Comparison of ENCODE assay signal across 1 cellular context in the genomic region with DNA sequence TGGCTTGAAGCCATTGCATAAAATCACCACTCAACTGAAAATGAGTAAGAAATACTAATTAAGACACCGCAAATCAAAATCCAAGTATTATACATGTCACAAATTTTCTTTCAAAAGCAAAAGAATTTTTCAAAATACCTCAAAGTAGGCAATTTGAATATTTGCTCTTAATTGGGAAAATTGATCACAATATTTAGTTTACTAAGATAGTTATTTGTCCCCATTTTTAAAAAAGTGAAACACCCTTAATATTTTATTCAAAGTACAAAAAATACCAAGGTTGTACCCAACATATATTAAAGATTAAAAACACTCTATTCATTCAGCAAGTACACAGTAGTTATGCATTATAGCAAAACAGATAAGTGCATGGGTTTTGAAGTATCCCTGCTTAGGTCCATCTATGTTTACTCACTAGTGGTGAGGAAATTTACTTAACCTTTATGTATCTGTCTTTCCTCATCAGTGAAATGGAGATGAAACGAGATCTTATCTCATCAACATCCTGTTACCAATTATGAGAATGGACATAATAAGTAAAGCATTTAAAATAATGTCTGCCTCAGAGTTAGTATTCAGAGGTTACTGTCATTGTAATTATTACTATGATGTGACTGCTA.
TF ChIP-seq lines count a peak whose summit lies in the region.

No MANE protein-coding gene starts in this region.

TF ChIP-seq in HepG2, 621 proteins besides CTCF, POLR2A, EP300 and RAD21 (continued from another document and continues in another):
- TF ChIP-seq, protein P1, sequence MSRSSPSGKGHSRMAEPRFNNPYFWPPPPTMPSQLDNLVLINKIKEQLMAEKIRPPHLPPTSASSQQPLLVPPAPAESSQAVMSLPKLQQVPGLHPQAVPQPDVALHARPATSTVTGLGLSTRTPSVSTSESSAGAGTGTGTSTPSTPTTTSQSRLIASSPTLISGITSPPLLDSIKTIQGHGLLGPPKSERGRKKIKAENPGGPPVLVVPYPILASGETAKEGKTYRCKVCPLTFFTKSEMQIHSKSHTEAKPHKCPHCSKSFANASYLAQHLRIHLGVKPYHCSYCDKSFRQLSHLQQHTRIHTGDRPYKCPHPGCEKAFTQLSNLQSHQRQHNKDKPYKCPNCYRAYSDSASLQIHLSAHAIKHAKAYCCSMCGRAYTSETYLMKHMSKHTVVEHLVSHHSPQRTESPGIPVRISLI (CRISPR knock-in tag; IDR thresholded peaks at IDR 0.05; ENCODE audit: borderline replicate concordance): peak; percentile 48; the same call in 1 of the 2 replicates
- no peak for TF ChIP-seq ZNF138 (CRISPR knock-in tag; IDR thresholded peaks at IDR 0.05; ENCODE audit: low read depth)
- TF ChIP-seq ZFP1 (CRISPR knock-in tag; IDR thresholded peaks at IDR 0.05): peak; percentile 85
- TF ChIP-seq SNAPC5 (CRISPR knock-in tag; IDR thresholded peaks at IDR 0.05; ENCODE audit: borderline replicate concordance): no peak
- TF ChIP-seq NR2F1 (CRISPR knock-in tag; IDR thresholded peaks at IDR 0.05): peak; percentile 91 to 95
- peak; percentile 70; the same call in 1 of the 2 replicates for TF ChIP-seq ZMAT3 (CRISPR knock-in tag; conservative IDR thresholded peaks at IDR 0.05)
- peak; percentile 82 for TF ChIP-seq HOXA5 (CRISPR knock-in tag; IDR thresholded peaks at IDR 0.05)
- peak; percentile 42; the same call in 1 of the 2 replicates for TF ChIP-seq KLF12 (CRISPR knock-in tag; IDR thresholded peaks at IDR 0.05; ENCODE audit: borderline replicate concordance)
- TF ChIP-seq ZNF335 (CRISPR knock-in tag; IDR thresholded peaks at IDR 0.05): peak; percentile 64; the same call in 1 of the 2 replicates
- peak; percentile 100 for TF ChIP-seq MIXL1 (CRISPR knock-in tag; IDR thresholded peaks at IDR 0.05)
- TF ChIP-seq ZNF281 (CRISPR knock-in tag; IDR thresholded peaks at IDR 0.05; ENCODE audit: borderline replicate concordance): peak; percentile 71; the same call in 1 of the 2 replicates
- peak; percentile 97 for TF ChIP-seq FOXA1 (IDR thresholded peaks at IDR 0.05)
- peak; percentile 100 for TF ChIP-seq FOXA1 (CRISPR knock-in tag; IDR thresholded peaks at IDR 0.05)
- no peak for TF ChIP-seq SMAD1 (CRISPR knock-in tag; IDR thresholded peaks at IDR 0.05; ENCODE audit: borderline replicate concordance, low read depth)
- peak; percentile 100 for TF ChIP-seq NFIC (IDR thresholded peaks at IDR 0.05; ENCODE audit: low read length)
- TF ChIP-seq, protein P2, sequence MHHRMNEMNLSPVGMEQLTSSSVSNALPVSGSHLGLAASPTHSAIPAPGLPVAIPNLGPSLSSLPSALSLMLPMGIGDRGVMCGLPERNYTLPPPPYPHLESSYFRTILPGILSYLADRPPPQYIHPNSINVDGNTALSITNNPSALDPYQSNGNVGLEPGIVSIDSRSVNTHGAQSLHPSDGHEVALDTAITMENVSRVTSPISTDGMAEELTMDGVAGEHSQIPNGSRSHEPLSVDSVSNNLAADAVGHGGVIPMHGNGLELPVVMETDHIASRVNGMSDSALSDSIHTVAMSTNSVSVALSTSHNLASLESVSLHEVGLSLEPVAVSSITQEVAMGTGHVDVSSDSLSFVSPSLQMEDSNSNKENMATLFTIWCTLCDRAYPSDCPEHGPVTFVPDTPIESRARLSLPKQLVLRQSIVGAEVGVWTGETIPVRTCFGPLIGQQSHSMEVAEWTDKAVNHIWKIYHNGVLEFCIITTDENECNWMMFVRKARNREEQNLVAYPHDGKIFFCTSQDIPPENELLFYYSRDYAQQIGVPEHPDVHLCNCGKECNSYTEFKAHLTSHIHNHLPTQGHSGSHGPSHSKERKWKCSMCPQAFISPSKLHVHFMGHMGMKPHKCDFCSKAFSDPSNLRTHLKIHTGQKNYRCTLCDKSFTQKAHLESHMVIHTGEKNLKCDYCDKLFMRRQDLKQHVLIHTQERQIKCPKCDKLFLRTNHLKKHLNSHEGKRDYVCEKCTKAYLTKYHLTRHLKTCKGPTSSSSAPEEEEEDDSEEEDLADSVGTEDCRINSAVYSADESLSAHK (CRISPR knock-in tag; IDR thresholded peaks at IDR 0.05; ENCODE audit: borderline replicate concordance): no peak
- TF ChIP-seq TCF7 (IDR thresholded peaks at IDR 0.05; ENCODE audit: low read depth): peak; percentile 100
- peak; percentile 96 for TF ChIP-seq SIX4 (CRISPR knock-in tag; IDR thresholded peaks at IDR 0.05)
- TF ChIP-seq TFAP4 (IDR thresholded peaks at IDR 0.05; ENCODE audit: borderline replicate concordance, low read depth): peak; percentile 61; the same call in 1 of the 2 replicates
- no peak for TF ChIP-seq NFATC3 (CRISPR knock-in tag; IDR thresholded peaks at IDR 0.05)
- peak; percentile 71 for TF ChIP-seq KAT8 (CRISPR knock-in tag; IDR thresholded peaks at IDR 0.05)
- no peak for TF ChIP-seq PRDM15 (CRISPR knock-in tag; IDR thresholded peaks at IDR 0.05)
- TF ChIP-seq, protein P3, sequence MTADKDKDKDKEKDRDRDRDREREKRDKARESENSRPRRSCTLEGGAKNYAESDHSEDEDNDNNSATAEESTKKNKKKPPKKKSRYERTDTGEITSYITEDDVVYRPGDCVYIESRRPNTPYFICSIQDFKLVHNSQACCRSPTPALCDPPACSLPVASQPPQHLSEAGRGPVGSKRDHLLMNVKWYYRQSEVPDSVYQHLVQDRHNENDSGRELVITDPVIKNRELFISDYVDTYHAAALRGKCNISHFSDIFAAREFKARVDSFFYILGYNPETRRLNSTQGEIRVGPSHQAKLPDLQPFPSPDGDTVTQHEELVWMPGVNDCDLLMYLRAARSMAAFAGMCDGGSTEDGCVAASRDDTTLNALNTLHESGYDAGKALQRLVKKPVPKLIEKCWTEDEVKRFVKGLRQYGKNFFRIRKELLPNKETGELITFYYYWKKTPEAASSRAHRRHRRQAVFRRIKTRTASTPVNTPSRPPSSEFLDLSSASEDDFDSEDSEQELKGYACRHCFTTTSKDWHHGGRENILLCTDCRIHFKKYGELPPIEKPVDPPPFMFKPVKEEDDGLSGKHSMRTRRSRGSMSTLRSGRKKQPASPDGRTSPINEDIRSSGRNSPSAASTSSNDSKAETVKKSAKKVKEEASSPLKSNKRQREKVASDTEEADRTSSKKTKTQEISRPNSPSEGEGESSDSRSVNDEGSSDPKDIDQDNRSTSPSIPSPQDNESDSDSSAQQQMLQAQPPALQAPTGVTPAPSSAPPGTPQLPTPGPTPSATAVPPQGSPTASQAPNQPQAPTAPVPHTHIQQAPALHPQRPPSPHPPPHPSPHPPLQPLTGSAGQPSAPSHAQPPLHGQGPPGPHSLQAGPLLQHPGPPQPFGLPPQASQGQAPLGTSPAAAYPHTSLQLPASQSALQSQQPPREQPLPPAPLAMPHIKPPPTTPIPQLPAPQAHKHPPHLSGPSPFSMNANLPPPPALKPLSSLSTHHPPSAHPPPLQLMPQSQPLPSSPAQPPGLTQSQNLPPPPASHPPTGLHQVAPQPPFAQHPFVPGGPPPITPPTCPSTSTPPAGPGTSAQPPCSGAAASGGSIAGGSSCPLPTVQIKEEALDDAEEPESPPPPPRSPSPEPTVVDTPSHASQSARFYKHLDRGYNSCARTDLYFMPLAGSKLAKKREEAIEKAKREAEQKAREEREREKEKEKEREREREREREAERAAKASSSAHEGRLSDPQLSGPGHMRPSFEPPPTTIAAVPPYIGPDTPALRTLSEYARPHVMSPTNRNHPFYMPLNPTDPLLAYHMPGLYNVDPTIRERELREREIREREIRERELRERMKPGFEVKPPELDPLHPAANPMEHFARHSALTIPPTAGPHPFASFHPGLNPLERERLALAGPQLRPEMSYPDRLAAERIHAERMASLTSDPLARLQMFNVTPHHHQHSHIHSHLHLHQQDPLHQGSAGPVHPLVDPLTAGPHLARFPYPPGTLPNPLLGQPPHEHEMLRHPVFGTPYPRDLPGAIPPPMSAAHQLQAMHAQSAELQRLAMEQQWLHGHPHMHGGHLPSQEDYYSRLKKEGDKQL (CRISPR knock-in tag; IDR thresholded peaks at IDR 0.05; ENCODE audit: low read depth): peak; percentile 98
- TF ChIP-seq SKI (IDR thresholded peaks at IDR 0.05; ENCODE audit: partially characterized antibody): peak; percentile 76
- TF ChIP-seq, protein P4, sequence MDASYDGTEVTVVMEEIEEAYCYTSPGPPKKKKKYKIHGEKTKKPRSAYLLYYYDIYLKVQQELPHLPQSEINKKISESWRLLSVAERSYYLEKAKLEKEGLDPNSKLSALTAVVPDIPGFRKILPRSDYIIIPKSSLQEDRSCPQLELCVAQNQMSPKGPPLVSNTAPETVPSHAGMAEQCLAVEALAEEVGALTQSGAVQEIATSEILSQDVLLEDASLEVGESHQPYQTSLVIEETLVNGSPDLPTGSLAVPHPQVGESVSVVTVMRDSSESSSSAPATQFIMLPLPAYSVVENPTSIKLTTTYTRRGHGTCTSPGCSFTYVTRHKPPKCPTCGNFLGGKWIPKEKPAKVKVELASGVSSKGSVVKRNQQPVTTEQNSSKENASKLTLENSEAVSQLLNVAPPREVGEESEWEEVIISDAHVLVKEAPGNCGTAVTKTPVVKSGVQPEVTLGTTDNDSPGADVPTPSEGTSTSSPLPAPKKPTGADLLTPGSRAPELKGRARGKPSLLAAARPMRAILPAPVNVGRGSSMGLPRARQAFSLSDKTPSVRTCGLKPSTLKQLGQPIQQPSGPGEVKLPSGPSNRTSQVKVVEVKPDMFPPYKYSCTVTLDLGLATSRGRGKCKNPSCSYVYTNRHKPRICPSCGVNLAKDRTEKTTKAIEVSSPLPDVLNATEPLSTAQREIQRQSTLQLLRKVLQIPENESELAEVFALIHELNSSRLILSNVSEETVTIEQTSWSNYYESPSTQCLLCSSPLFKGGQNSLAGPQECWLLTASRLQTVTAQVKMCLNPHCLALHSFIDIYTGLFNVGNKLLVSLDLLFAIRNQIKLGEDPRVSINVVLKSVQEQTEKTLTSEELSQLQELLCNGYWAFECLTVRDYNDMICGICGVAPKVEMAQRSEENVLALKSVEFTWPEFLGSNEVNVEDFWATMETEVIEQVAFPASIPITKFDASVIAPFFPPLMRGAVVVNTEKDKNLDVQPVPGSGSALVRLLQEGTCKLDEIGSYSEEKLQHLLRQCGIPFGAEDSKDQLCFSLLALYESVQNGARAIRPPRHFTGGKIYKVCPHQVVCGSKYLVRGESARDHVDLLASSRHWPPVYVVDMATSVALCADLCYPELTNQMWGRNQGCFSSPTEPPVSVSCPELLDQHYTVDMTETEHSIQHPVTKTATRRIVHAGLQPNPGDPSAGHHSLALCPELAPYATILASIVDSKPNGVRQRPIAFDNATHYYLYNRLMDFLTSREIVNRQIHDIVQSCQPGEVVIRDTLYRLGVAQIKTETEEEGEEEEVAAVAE (CRISPR knock-in tag; IDR thresholded peaks at IDR 0.05; ENCODE audit: borderline replicate concordance): peak; percentile 38; the same call in 1 of the 2 replicates
